ENCODE assay signal across 8 cellular contexts in genomic region chr10:3093996-3094395, GRCh38. TPM values are rescaled to one million over a fixed set of nuclear protein-coding genes. Genes with fewer than 3 reads are reported as not detected.
A peak's percentile ranks its signal among the peaks of the same experiment; 100 is the strongest.
DNase-seq lines count a peak whose midpoint lies in the region; ATAC-seq and TF ChIP-seq lines count a peak whose summit lies in the region.
"Had no signal": no experiment of that assay in that cellular context is flagged by ENCODE, and none has a peak within 500 bp of the region (broad histone marks: within the 10 kb centered on the region; RNA-seq: fewer than 3 reads in every experiment).

No MANE protein-coding gene starts in this region.

- no peak overlapping the region for H3K4me2 ChIP-seq in GM23248 (ENCODE audit: unreplicated experiment)
- no peak overlapping the region for H3K4me2 ChIP-seq in PC-3 (ENCODE audit: low read length)

- POLR2A ChIA-PET in PC-3 (lab: Charles Lee; ENCODE audit: unreplicated experiment) = no interaction called here

- H3K27ac Mint-ChIP-seq in chondrocyte (ENCODE audit: unreplicated experiment) (peak overlapping the region; percentile 92), osteocyte (ENCODE audit: unreplicated experiment) (peak overlapping the region; percentile 96)

- H3K4me3 ChIP-seq in GM23248 (no peak overlapping the region), PC-3 (ENCODE audit: low read length) (no peak overlapping the region)

- H3K4me1 ChIP-seq in GM23248 (ENCODE audit: insufficient read depth) = peaks cover 59% of the 10 kb centered on the region
- peaks cover 55% of the 10 kb centered on the region for H3K4me1 ChIP-seq in PC-3 (ENCODE audit: insufficient read depth, low read length)

- H3K36me3 ChIP-seq in GM23248 (ENCODE audit: low read depth) (peaks cover 4% of the 10 kb centered on the region; the same call in 1 of the 2 replicates), PC-3 (ENCODE audit: low read depth, low read length) (no peaks in the 10 kb centered on the region)

- H3K4me1 Mint-ChIP-seq in chondrocyte (ENCODE audit: low read depth) (peaks cover 85% of the 10 kb centered on the region), osteocyte (ENCODE audit: unreplicated experiment) (peaks cover 83% of the 10 kb centered on the region)

- no peaks in the 10 kb centered on the region for H3K9me3 Mint-ChIP-seq in chondrocyte (ENCODE audit: low read depth)
- no peaks in the 10 kb centered on the region for H3K9me3 Mint-ChIP-seq in osteocyte (ENCODE audit: unreplicated experiment)

- peak overlapping the region; percentile 99; the same call in 1 of the 2 replicates for H3K27ac ChIP-seq in GM23248
- H3K27ac ChIP-seq in PC-3 (ENCODE audit: low read length) = peak overlapping the region; percentile 98

- H2AFZ ChIP-seq in GM23248 (no peak overlapping the region), PC-3 (ENCODE audit: low read length) (no peak overlapping the region)

- BruUV-seq in PC-3 (replicated peaks; lab: Mats Ljungman, UMichigan) = no TSS peak

- H3K9me2 ChIP-seq in GM23248 (ENCODE audit: insufficient read depth) (no peaks in the 10 kb centered on the region), PC-3 (replicated peaks; ENCODE audit: low read length) (no peaks in the 10 kb centered on the region)

- H4K20me1 ChIP-seq in GM23248 (ENCODE audit: insufficient read depth) (no peaks in the 10 kb centered on the region), PC-3 (ENCODE audit: low read length) (no peaks in the 10 kb centered on the region)

- intact Hi-C loops in PC-3 (cut with micrococcal nuclease) = loop anchor here (2.0 kb wide), 1 partner anchor 23 kb away; no protein-coding TSS in a partner anchor

- no peak overlapping the region for H3K9ac ChIP-seq in GM23248
- no peak overlapping the region for H3K9ac ChIP-seq in PC-3 (ENCODE audit: low read length)

- H3F3A ChIP-seq in GM23248 (ENCODE audit: insufficient read depth) = peaks cover 54% of the 10 kb centered on the region
- H3F3A ChIP-seq in PC-3 (ENCODE audit: low read length, unreplicated experiment) = peaks cover 4% of the 10 kb centered on the region

- TF ChIP-seq CTCF in PC-3 (conservative IDR thresholded peaks at IDR 0.05; ENCODE audit: low read depth, low read length) (no peak), chondrocyte (IDR thresholded peaks at IDR 0.05) (no peak), osteocyte (IDR thresholded peaks at IDR 0.05) (no peak)

- ATAC-seq in PC-3 = no peak
- ATAC-seq in GM21447 (IDR thresholded peaks at IDR 0.05; ENCODE audit: unreplicated experiment) = no peak

- in situ Hi-C loops in GM23248 (cut with MboI) = no loop called here

- DNase-seq in GM23248 (no peak), PC-3 (no peak), chondrocyte (ENCODE audit: low spot score) (no peak), osteocyte (ENCODE audit: extremely low spot score, unreplicated experiment) (no peak), hepatic stellate cell (ENCODE audit: low spot score) (no peak), NCI-H82 treated with DMSO at 0.1 percent for 48 hours (lab: John Stamatoyannopoulos, UW; ENCODE audit: unreplicated experiment) (no peak)
- DNase-seq: T1000 had no signal

- CTCF ChIA-PET in PC-3 (lab: Charles Lee) = no interaction called here

- H3K4me3 Mint-ChIP-seq in chondrocyte (ENCODE audit: unreplicated experiment) (no peak overlapping the region), osteocyte (ENCODE audit: unreplicated experiment) (no peak overlapping the region)

- 98 to 99% methylated on average over 5 of the region's 5 CpGs for WGBS in GM23248 (ENCODE audit: low coverage in 1 of 2, low lambda C conversion rate in 2 of 2, missing lambda C conversion rate in 2 of 2), 2 experiments

- H3K36me3 Mint-ChIP-seq in chondrocyte (ENCODE audit: low read depth) (peaks cover 5% of the 10 kb centered on the region), osteocyte (ENCODE audit: unreplicated experiment) (peaks cover 3% of the 10 kb centered on the region)

- H3K27me3 Mint-ChIP-seq in chondrocyte (ENCODE audit: low read depth) = no peaks in the 10 kb centered on the region
- H3K27me3 Mint-ChIP-seq in osteocyte (ENCODE audit: unreplicated experiment) = no peaks in the 10 kb centered on the region

- H3K79me2 ChIP-seq in GM23248 (ENCODE audit: insufficient read depth) (peaks cover 73% of the 10 kb centered on the region), PC-3 (ENCODE audit: low read length) (peaks cover 64% of the 10 kb centered on the region)

- H3K9me3 ChIP-seq in GM23248 (ENCODE audit: low read depth) (no peaks in the 10 kb centered on the region), PC-3 (ENCODE audit: low read length) (no peaks in the 10 kb centered on the region)

- no peaks in the 10 kb centered on the region for H3K27me3 ChIP-seq in GM23248 (replicated peaks; ENCODE audit: insufficient read depth)
- H3K27me3 ChIP-seq in PC-3 (ENCODE audit: low read length) = no peaks in the 10 kb centered on the region

RNA-seq across cellular contexts. Expression of gene PFKP, which starts 26.6 kb away (rescaled TPM):
- 137 and 159 TPM in 2 replicates for total RNA-seq in GM23248 (2014; rRNA removed; shearing (Covaris generic))
- polyA plus RNA-seq in GM23248 (2016; fragmentation: Nextera tagmentation; extraction: Ambion mirVana) = 133 TPM in 2 replicates
- 140 and 172 TPM in 2 replicates for total RNA-seq in PC-3 (2014; rRNA removed)
- total RNA-seq in chondrocyte = 151 to 188 TPM (median 182 TPM) in 3 replicates
- 150 and 158 TPM in 2 replicates for total RNA-seq in osteocyte
